ENCODE assay signal across 12 cellular contexts in genomic region chr20:25258828-25259227, GRCh38.
"Had no signal": no experiment of that assay in that cellular context is flagged by ENCODE, and none has a peak within 500 bp of the region (broad histone marks: within the 10 kb centered on the region; RNA-seq: fewer than 3 reads in every experiment).

No MANE protein-coding gene starts in this region.

- H3K27me3 Mint-ChIP-seq: stimulated activated naive CD8-positive, alpha-beta T cell treated with anti-CD3 and anti-CD28 coated beads, Interleukin-15, Interleukin-2, amounts not matched to agents 100 ng/mL and 50 ng/mL, for 24 hours; T-helper 17 cell had no signal

- H3K9me3 Mint-ChIP-seq: natural killer cell; stimulated activated naive CD8-positive, alpha-beta T cell treated with anti-CD3 and anti-CD28 coated beads, Interleukin-15, Interleukin-2, amounts not matched to agents 100 ng/mL and 50 ng/mL, for 24 hours had no signal

- ATAC-seq: natural killer cell, sciatic nerve, T-helper 17 cell had no signal

- DNase-seq: activated CD4-positive, alpha-beta T cell treated with anti-CD3 and anti-CD28 coated beads, Interleukin-2, amount 50 U/mL, for 1 hour; activated CD4-positive, CD25-positive, alpha-beta regulatory T cell; activated naive CD4-positive, alpha-beta T cell treated with anti-CD3 and anti-CD28 coated beads, Interleukin-2, amount 50 U/mL, for 16 hours; brain microvascular endothelial cell; natural killer cell; stimulated activated CD4-positive, alpha-beta T cell treated with anti-CD3 and anti-CD28 coated beads, Interleukin-2, amount 100 ng/mL, for 48 hours; T-helper 17 cell had no signal

- H3K27ac ChIP-seq: brain microvascular endothelial cell, testis had no signal

- H3K4me3 Mint-ChIP-seq: natural killer cell, T-helper 17 cell had no signal

- H3K27ac Mint-ChIP-seq: activated T-helper 2 cell treated with anti-CD3 and anti-CD28 coated beads, Interferon-gamma antibody, Interleukin-2, Interleukin-4, amounts not matched to agents 10 μg/mL and 5 μg/mL and 100 μg/mL, durations not matched to agents 14 hours and 24 hours and 36 hours; natural killer cell; T-helper 17 cell had no signal

- H3K9me3 ChIP-seq: prostate gland, testis had no signal

- H3K27me3 ChIP-seq: brain microvascular endothelial cell, testis had no signal

- H3K36me3 Mint-ChIP-seq: natural killer cell had no signal

- H3K4me3 ChIP-seq: prostate gland, testis had no signal
